19 cellular contexts compared by ENCODE assay signal in genomic region chr10:113689574-113689973, GRCh38. TPM values are rescaled to one million over a fixed set of nuclear protein-coding genes. Genes with fewer than 3 reads are reported as not detected.
"Had no signal": no experiment of that assay in that cellular context is flagged by ENCODE, and none has a peak within 500 bp of the region (broad histone marks: within the 10 kb centered on the region; RNA-seq: fewer than 3 reads in every experiment).

No MANE protein-coding gene starts in this region.

- H3K36me3 ChIP-seq: uterus had no signal

- H3K4me3 ChIP-seq: tibial nerve, uterus had no signal

- H3K27ac ChIP-seq: epithelial cell of prostate, tibial nerve, uterus had no signal

- DNase-seq: activated CD4-positive, alpha-beta T cell treated with anti-CD3 and anti-CD28 coated beads, Interleukin-2, amount 50 U/mL, for 48 hours; central memory CD4-positive, alpha-beta T cell; cortex of kidney; effector memory CD4-positive, alpha-beta T cell; foreskin melanocyte; immature natural killer cell; mesendoderm; nucleus accumbens; posterior cingulate gyrus; stimulated activated CD4-positive, alpha-beta T cell treated with anti-CD3 and anti-CD28 coated beads, Interleukin-2, amount 100 ng/mL, for 48 hours; stimulated activated naive CD4-positive, alpha-beta T cell; substantia nigra; uterus had no signal

- H3K27me3 Mint-ChIP-seq: activated naive CD4-positive, alpha-beta T cell treated with anti-CD3 and anti-CD28 coated beads, Interleukin-2, amount 50 U/mL, for 24 hours had no signal

- H3K4me1 Mint-ChIP-seq: brain, nephron had no signal

- H3K27ac Mint-ChIP-seq: activated naive CD4-positive, alpha-beta T cell treated with anti-CD3 and anti-CD28 coated beads, Interleukin-2, amount 50 U/mL, for 24 hours; brain; nephron had no signal

- H3K27me3 ChIP-seq: tibial nerve, uterus had no signal

- H3K4me3 Mint-ChIP-seq: brain, nephron had no signal

- H3K4me1 ChIP-seq: tibial nerve, uterus had no signal

RNA-seq across cellular contexts. Expression of gene NRAP, which starts 25.7 kb away (rescaled TPM):
- total RNA-seq: fibroblast of lung had no signal
- polyA plus RNA-seq: fibroblast of lung, immature natural killer cell had no signal
